8 cellular contexts compared by ENCODE assay signal in the genomic region with DNA sequence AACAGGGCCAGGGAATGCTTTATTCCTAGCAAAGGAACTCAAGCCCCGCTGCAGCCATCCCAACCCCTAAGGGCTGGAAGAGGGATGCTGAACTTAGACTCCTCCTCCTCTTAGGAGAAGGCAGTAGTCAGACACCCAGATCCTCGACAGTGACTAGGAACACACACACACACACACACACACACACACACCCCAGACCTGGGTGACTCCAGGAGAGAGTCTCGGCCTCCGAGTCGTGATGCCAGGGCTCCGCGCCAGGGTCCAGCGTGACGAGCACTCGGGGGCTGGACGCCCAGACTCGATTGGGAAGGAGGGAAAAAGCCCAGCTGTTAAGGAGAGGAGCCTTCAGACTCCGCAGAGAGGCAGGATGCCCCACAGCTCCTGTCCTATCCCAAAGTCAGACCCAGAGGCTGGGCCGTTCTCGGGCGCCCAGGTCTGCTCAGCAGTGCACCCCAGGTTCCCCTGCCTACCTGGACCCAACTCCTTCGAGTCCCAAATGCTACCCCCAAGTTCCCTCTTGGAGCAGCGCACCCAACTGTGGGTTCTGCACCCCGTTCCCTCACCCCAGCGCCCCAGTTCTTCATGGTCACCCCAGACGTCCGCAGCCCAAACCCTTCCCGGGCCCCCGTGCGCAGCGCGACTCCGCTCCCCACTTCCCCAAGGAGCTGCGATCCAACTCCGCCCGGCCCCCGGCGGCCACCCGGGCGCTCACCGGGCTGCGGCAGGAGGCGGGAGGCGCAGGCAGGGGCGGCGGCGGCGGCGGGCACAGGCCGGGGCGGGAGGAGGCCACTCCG. TPM values are rescaled to one million over a fixed set of nuclear protein-coding genes. Genes with fewer than 3 reads are reported as not detected.
DNase-seq lines count a peak whose midpoint lies in the region; ATAC-seq and TF ChIP-seq lines count a peak whose summit lies in the region.

No MANE protein-coding gene starts in this region.

- peaks cover 42% of the 10 kb centered on the region for H3K79me2 ChIP-seq in MM.1S (ENCODE audit: low read length)

- H3K9ac ChIP-seq in MM.1S (ENCODE audit: low read length) = peak overlapping the region; percentile 83

- TF ChIP-seq POLR2A in breast epithelium (IDR thresholded peaks at IDR 0.05) = no peak

- H3K4me3 ChIP-seq in MM.1S (ENCODE audit: low read length) = peak overlapping the region; percentile 76
- H3K4me3 ChIP-seq in breast epithelium = peak overlapping the region; percentile 71 to 88 (median 87)

- H3K27me3 ChIP-seq in MM.1S (replicated peaks; ENCODE audit: insufficient read depth, low read length) (no peaks in the 10 kb centered on the region), breast epithelium (no peaks in the 10 kb centered on the region)

- H3K27ac ChIP-seq in MM.1S (ENCODE audit: low read length) = peak overlapping the region; percentile 85
- H3K27ac ChIP-seq in breast epithelium = peak overlapping the region; percentile 91 to 96

- 0 out of 2 replicates have a peak overlapping the region, but pooled peaks have one; percentile 5 for H2AFZ ChIP-seq in MM.1S (ENCODE audit: low read length)

- DNase-seq in activated CD8-positive, alpha-beta memory T cell treated with anti-CD3 and anti-CD28 coated beads, Interleukin-2, amount 50 U/mL, for 48 hours = peak; percentile 65
- no peak for DNase-seq in activated CD8-positive, alpha-beta memory T cell treated with anti-CD3 and anti-CD28 coated beads for 24 hours
- DNase-seq in MM.1S (peak; percentile 32), breast epithelium (ENCODE audit: low spot score in 2 of 2) (peak in 1 of 2 donors; percentile 59), kidney tubule cell (ENCODE audit: low spot score) (peak; percentile 60), GDM1 (lab: John Stamatoyannopoulos, UW) (no peak), HuH-7.5 (ENCODE audit: low spot score) (no peak)
- peak; percentile 26 for DNase-seq in stimulated activated naive CD8-positive, alpha-beta T cell treated with anti-CD3 and anti-CD28 coated beads, Interleukin-15, Interleukin-2, amounts not matched to agents 100 U/mL and 50 U/mL, for 24 hours

- H3K36me3 ChIP-seq in MM.1S (replicated peaks; ENCODE audit: insufficient read depth, low read length) (no peaks in the 10 kb centered on the region), breast epithelium (no peaks in the 10 kb centered on the region)

- H3K4me1 ChIP-seq in MM.1S (ENCODE audit: low read length) (peaks cover 74% of the 10 kb centered on the region), breast epithelium (peaks cover 10 to 35% of the 10 kb centered on the region in 2 donors)

- peaks cover 53% of the 10 kb centered on the region for H3F3A ChIP-seq in MM.1S (ENCODE audit: insufficient read depth, low read length)

- peak; percentile 0 for ATAC-seq in stimulated activated naive CD8-positive, alpha-beta T cell treated with anti-CD3 and anti-CD28 coated beads, Interleukin-15, Interleukin-2, amounts not matched to agents 100 U/mL and 50 U/mL, for 24 hours

- no peaks in the 10 kb centered on the region for H3K9me2 ChIP-seq in MM.1S (replicated peaks; ENCODE audit: insufficient read depth, low read length)

- TF ChIP-seq CTCF in MM.1S (IDR thresholded peaks at IDR 0.05; ENCODE audit: low read length) (no peak), breast epithelium (IDR thresholded peaks at IDR 0.05) (no peak)

- peak overlapping the region; percentile 87 for H3K4me2 ChIP-seq in MM.1S (ENCODE audit: low read depth, low read length)

- H4K20me1 ChIP-seq in MM.1S (ENCODE audit: insufficient read depth, low read length) = no peaks in the 10 kb centered on the region

- H3K9me3 ChIP-seq in MM.1S (replicated peaks; ENCODE audit: insufficient read depth, low read length) (no peaks in the 10 kb centered on the region), breast epithelium (no peaks in the 10 kb centered on the region)

- intact Hi-C loops in breast epithelium (cut with DNase I; ENCODE audit: low total_unique reads) = loop anchor here (10.0 kb wide), 1 partner anchor 53 kb away; no protein-coding TSS in a partner anchor

RNA-seq across cellular contexts. Expression of gene BMF, which starts 0.4 kb away (rescaled TPM):
- 10 to 100 TPM in 1 of 3 donors, 1 to 10 TPM in 2; 8.2 to 24.4 (median 9.3) TPM for total RNA-seq in breast epithelium

RNA-seq across cellular contexts. Expression of gene BUB1B, which starts 52.6 kb away (rescaled TPM):
- total RNA-seq in breast epithelium = 1 to 10 TPM in 2 of 3 donors, under 1 TPM in 1; 0.33 to 1.9 (median 1.4) TPM

Comparison
In these comparisons a context has a peak if more than half of its experiments do, and no peak if none do; other contexts are left out.
1. DNase-seq: peak in activated CD8-positive, alpha-beta memory T cell treated with anti-CD3 and anti-CD28 coated beads, Interleukin-2, amount 50 U/mL, for 48 hours (single experiment), MM.1S (single experiment), kidney tubule cell (single experiment) and stimulated activated naive CD8-positive, alpha-beta T cell treated with anti-CD3 and anti-CD28 coated beads, Interleukin-15, Interleukin-2, amounts not matched to agents 100 U/mL and 50 U/mL, for 24 hours (single experiment); none in activated CD8-positive, alpha-beta memory T cell treated with anti-CD3 and anti-CD28 coated beads for 24 hours (single experiment), GDM1 (single experiment) and HuH-7.5 (single experiment).